In the genomic region with DNA sequence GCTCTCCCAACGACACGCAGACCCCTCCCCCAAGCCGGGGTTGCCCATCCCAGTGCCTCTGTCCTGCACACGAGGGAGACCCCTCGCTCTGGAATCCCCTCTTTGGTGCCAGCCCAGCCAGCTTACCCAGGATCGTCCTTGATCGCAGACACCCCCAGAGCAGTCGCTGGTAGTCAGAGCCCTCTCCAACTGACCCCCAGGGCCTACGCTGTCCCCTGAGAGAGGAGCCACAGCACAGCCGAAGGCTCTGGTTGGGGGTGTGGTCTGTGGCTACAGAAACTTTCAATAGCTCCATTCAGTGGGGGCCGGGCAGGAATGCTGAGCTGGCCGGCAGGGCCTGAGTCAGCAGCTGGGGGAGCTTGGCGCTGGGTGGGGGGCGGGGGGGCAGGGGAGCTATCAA, we compare ENCODE assay signal across 12 cellular contexts. TPM values are rescaled to one million over a fixed set of nuclear protein-coding genes. Genes with fewer than 3 reads are reported as not detected.
DNase-seq lines count a peak whose midpoint lies in the region; ATAC-seq and TF ChIP-seq lines count a peak whose summit lies in the region.
"Had no signal": no experiment of that assay in that cellular context is flagged by ENCODE, and none has a peak within 500 bp of the region (broad histone marks: within the 10 kb centered on the region; RNA-seq: fewer than 3 reads in every experiment).

A gene with protein sequence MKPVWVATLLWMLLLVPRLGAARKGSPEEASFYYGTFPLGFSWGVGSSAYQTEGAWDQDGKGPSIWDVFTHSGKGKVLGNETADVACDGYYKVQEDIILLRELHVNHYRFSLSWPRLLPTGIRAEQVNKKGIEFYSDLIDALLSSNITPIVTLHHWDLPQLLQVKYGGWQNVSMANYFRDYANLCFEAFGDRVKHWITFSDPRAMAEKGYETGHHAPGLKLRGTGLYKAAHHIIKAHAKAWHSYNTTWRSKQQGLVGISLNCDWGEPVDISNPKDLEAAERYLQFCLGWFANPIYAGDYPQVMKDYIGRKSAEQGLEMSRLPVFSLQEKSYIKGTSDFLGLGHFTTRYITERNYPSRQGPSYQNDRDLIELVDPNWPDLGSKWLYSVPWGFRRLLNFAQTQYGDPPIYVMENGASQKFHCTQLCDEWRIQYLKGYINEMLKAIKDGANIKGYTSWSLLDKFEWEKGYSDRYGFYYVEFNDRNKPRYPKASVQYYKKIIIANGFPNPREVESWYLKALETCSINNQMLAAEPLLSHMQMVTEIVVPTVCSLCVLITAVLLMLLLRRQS (minus strand): TSS at position 268 of the 400 bp plus-strand sequence. CDS start 633 bp downstream, outside the sequence.

- peak within 1 kb of the TSS; percentile 94; the same call in 1 of the 2 replicates for H2AFZ ChIP-seq in PC-3 (ENCODE audit: low read length)
- H2AFZ ChIP-seq in neuron (ENCODE audit: low read depth, low read length), result peak within 1 kb of the TSS; percentile 55

- no peak within 1 kb of the TSS for H3K9ac ChIP-seq in PC-3 (ENCODE audit: low read length)

- H3K27me3 ChIP-seq in PC-3 (ENCODE audit: low read length), result no peaks in the 10 kb centered on the region
- no peaks in the 10 kb centered on the region for H3K27me3 ChIP-seq in neuron (ENCODE audit: insufficient read depth, low read length)

- DNase-seq in EH (ENCODE audit: low read depth) (peak; percentile 47), PC-3 (peak; percentile 42), fibroblast of mammary gland (ENCODE audit: low read depth) (peak; percentile 46), GM10248 (ENCODE audit: extremely low spot score) (no peak)
- DNase-seq: amniotic stem cell, MV-4-11, SW 1271 had no signal

- no peak within 1 kb of the TSS for H3K4me3 ChIP-seq in PC-3 (ENCODE audit: low read length)
- H3K4me3 ChIP-seq in fibroblast of mammary gland (ENCODE audit: control insufficient read depth, low read depth, low read length), result no peak within 1 kb of the TSS
- peak within 1 kb of the TSS; percentile 33 for H3K4me3 ChIP-seq in neuron (ENCODE audit: low read length)
- H3K4me3 ChIP-seq: HAP-1 had no signal

- H3K36me3 ChIP-seq in PC-3 (ENCODE audit: low read depth, low read length) (no peaks in the 10 kb centered on the region), neuron (ENCODE audit: insufficient read depth, low read length) (no peaks in the 10 kb centered on the region)
- H3K36me3 ChIP-seq: HAP-1 had no signal

- no peaks in the 10 kb centered on the region for H4K20me1 ChIP-seq in PC-3 (ENCODE audit: low read length)

- H3K9me3 ChIP-seq in PC-3 (ENCODE audit: low read length) (no peaks in the 10 kb centered on the region), neuron (ENCODE audit: low read length) (no peaks in the 10 kb centered on the region)
- H3K9me3 ChIP-seq: HAP-1 had no signal

- ATAC-seq in PC-3 (peak; percentile 56; the same call in 1 of the 2 replicates), esophagus mucosa (no peak), GM19035 (IDR thresholded peaks at IDR 0.05; ENCODE audit: unreplicated experiment) (no peak), GM21619 (IDR thresholded peaks at IDR 0.05; ENCODE audit: unreplicated experiment) (no peak)

- no peaks in the 10 kb centered on the region for H3K9me2 ChIP-seq in PC-3 (replicated peaks; ENCODE audit: low read length)

- H3K27ac ChIP-seq in PC-3 (ENCODE audit: low read length), result no peak within 1 kb of the TSS

- POLR2A ChIA-PET in PC-3 (lab: Charles Lee; ENCODE audit: unreplicated experiment), result no interaction called here
- POLR2A ChIA-PET in GM10248 (lab: Yijun Ruan, JAX), result no interaction called here

- intact Hi-C loops in PC-3 (cut with micrococcal nuclease), result no loop called here

- TF ChIP-seq CTCF in PC-3 (conservative IDR thresholded peaks at IDR 0.05; ENCODE audit: low read depth, low read length), result no peak
- no peak for TF ChIP-seq CTCF in fibroblast of mammary gland (conservative IDR thresholded peaks at IDR 0.05; ENCODE audit: control insufficient read depth, insufficient read depth, low read depth, low read length)
- TF ChIP-seq CTCF in GM10248 (IDR thresholded peaks at IDR 0.05; ENCODE audit: control extremely low read depth, extremely low read depth, low read depth, missing control alignments), result no peak

- peak within 1 kb of the TSS; percentile 69; the same call in 1 of the 2 replicates for H3K4me2 ChIP-seq in PC-3 (ENCODE audit: low read length)

- no TSS peak for BruUV-seq in PC-3 (replicated peaks; lab: Mats Ljungman, UMichigan)

- CTCF ChIA-PET in PC-3 (lab: Charles Lee) (no interaction called here), GM10248 (lab: Yijun Ruan, JAX) (interaction anchor here (0.8 to 1.7 kb wide), 8 partner anchors 8 to 505 kb away, joined by 3 to 10 read pairs (median 4); no protein-coding TSS in a partner anchor)

- H3K4me1 ChIP-seq in PC-3 (ENCODE audit: insufficient read depth, low read length) (0 out of 2 replicates have a peak, but pooled peaks cover 3% of the 10 kb centered on the region), neuron (ENCODE audit: insufficient read depth, low read length) (peaks cover 12% of the 10 kb centered on the region)

- H3F3A ChIP-seq in PC-3 (ENCODE audit: low read length, unreplicated experiment), result no peaks in the 10 kb centered on the region

- H3K79me2 ChIP-seq in PC-3 (ENCODE audit: low read length), result no peaks in the 10 kb centered on the region

RNA-seq across cellular contexts. Expression of the gene that starts here (rescaled TPM):
- total RNA-seq in PC-3 (2014; rRNA removed) (not detected in 2 replicates), esophagus mucosa (not detected)

Comparison
In these comparisons a context has a peak if more than half of its experiments do, and no peak if none do; other contexts are left out.
1. Peak in DNase-seq, ATAC-seq and H3K4me2 ChIP-seq in PC-3; RNA of the gene not detected or under 1 TPM.